ENCODE assay signal across 8 cellular contexts in the genomic region with DNA sequence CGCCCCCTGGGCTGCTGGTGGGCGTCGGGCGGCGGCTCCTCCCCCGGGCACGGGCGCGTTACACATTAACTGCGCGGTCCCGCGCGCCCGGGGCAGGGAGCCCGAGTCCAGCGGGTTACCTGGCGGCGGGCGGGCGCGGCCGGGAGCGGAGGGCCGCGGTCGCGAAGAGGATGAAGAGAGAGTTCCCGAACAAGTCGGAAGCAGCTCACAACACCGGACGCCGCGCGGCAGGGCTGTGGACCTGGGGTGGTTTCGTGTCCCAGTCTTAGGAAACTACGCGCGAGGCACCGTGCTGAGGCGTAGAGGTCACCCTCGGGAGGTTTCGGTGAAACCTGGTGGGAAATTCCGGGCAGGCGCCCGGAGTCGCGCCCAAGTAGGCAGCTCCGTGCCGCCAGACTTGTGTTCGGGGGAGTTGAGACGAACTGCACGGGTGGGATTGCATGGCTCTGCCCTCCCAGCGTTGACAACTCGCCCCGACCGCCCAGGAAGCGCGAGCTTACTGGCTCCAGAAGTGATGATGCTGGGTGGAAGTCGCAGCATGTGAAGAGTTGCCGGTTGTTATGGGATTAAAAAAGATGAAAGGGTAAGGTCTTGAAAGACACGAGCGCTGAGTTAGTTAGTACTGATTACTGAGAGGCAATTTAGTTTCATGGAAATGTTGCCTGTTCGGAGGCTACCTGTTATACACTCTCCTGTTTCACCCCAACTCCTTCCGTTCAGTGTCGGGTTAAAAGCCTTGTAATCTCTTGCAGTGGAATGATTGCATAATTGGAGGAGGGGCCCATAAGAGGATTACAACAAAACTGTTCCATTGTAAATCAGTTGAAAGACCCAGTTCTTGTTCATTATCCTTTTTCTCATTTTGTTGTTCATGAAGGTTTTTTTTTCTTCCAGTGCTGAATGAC. TPM values are rescaled to one million over a fixed set of nuclear protein-coding genes. Genes with fewer than 3 reads are reported as not detected.
DNase-seq lines count a peak whose midpoint lies in the region; ATAC-seq and TF ChIP-seq lines count a peak whose summit lies in the region.

No MANE protein-coding gene starts in this region.

- in situ Hi-C loops in SK-MEL-5 (cut with HindIII; ENCODE audit: low pct_unique_long_range_greater_than_20kb, low sequenced_read_pairs) = no loop called here

- peak overlapping the region; percentile 15 to 49 for H3K27ac ChIP-seq in ovary
- H3K27ac ChIP-seq in tibial artery = peak overlapping the region; percentile 66 to 69

- H3K4me1 ChIP-seq in ovary (ENCODE audit: insufficient read depth) (peaks cover 2% of the 10 kb centered on the region), tibial artery (peaks cover 0 to 10% (median 7%) of the 10 kb centered on the region in 4 donors)

- peak; percentile 45 for ATAC-seq in Right ventricle myocardium superior (ENCODE audit: poor library complexity)

- intact Hi-C loops in Right ventricle myocardium superior (cut with DNase I) (no loop called here), ovary (cut with DNase I) (no loop called here), tibial artery (cut with DNase I; ENCODE audit: low total_unique reads) (no loop called here)

- DNase-seq in EL (peak; percentile 47), H4 (ENCODE audit: low spot score) (peak; percentile 7), LHCN-M2 (ENCODE audit: low read depth) (peak; percentile 25), SK-MEL-5 (ENCODE audit: low read depth, low spot score) (peak; percentile 23), Right ventricle myocardium superior (peak; percentile 58), ovary (peak in 3 of 5 donors; percentile 23 to 49 (median 37)), tibial artery (peak; percentile 40 to 69)
- DNase-seq in activated naive CD4-positive, alpha-beta T cell treated with anti-CD3 and anti-CD28 coated beads, Interleukin-2, amount 50 U/mL, for 16 hours = peak; percentile 68

- H3K4me3 ChIP-seq in ovary (peak overlapping the region; percentile 81), tibial artery (peak overlapping the region; percentile 67 to 75)

- no peak for TF ChIP-seq POLR2A in ovary (IDR thresholded peaks at IDR 0.05)

- 1% methylated on average over 49 to 66 of the region's 66 CpGs for WGBS in ovary, 3 donors

- no peaks in the 10 kb centered on the region for H3K27me3 ChIP-seq in ovary
- H3K27me3 ChIP-seq in tibial artery = no peaks in the 10 kb centered on the region

- no peaks in the 10 kb centered on the region for H3K36me3 ChIP-seq in ovary
- H3K36me3 ChIP-seq in tibial artery = no peaks in the 10 kb centered on the region

- TF ChIP-seq CTCF in ovary (IDR thresholded peaks at IDR 0.05) (no peak), tibial artery (IDR thresholded peaks at IDR 0.05) (no peak)

- no peak for TF ChIP-seq EP300 in ovary (IDR thresholded peaks at IDR 0.05)

- no peaks in the 10 kb centered on the region for H3K9me3 ChIP-seq in ovary
- no peaks in the 10 kb centered on the region for H3K9me3 ChIP-seq in tibial artery

RNA-seq across cellular contexts. Expression of gene RAB3IP, which starts 0.9 kb away (rescaled TPM):
- 9.0 and 9.1 TPM in 2 replicates for total RNA-seq in H4 (2014; rRNA removed; shearing (Covaris generic))
- 8.3 and 16.5 TPM in 2 replicates for total RNA-seq in LHCN-M2 (2014; rRNA removed)
- polyA plus RNA-seq in LHCN-M2 (2012) = 4.5 TPM
- 16.5 and 18.8 TPM in 2 replicates for total RNA-seq in SK-MEL-5 (2014; rRNA removed; shearing (Covaris generic))
- 9.1 and 10.0 TPM in 2 replicates for polyA plus RNA-seq in SK-MEL-5 (2015; cell fraction: cytosol; rRNA removed)
- 7.6 and 14.2 TPM in 2 replicates for polyA plus RNA-seq in SK-MEL-5 (2015; cell fraction: nucleus; rRNA removed)
- 20.3 TPM for total RNA-seq in Right ventricle myocardium superior
- 10 to 100 TPM in 3 of 7 donors, 1 to 10 TPM in 4; 5.4 to 31.7 (median 9.6) TPM for total RNA-seq in ovary
- polyA plus RNA-seq in ovary = 1 to 10 TPM; 3.9 to 6.3 TPM

RNA-seq across cellular contexts. Expression of gene BEST3, which starts 40.4 kb away (rescaled TPM):
- not detected in 2 replicates for total RNA-seq in H4 (2014; rRNA removed; shearing (Covaris generic))
- total RNA-seq in LHCN-M2 (2014; rRNA removed) (1.0 and 2.4 TPM in 2 replicates), Right ventricle myocardium superior (0.48 TPM), ovary (not detected)
- polyA plus RNA-seq in LHCN-M2 (2012) = 0.62 TPM
- not detected in 2 replicates for total RNA-seq in SK-MEL-5 (2014; rRNA removed; shearing (Covaris generic))
- polyA plus RNA-seq in SK-MEL-5 (2015; cell fraction: cytosol; rRNA removed) = not detected in 2 replicates
- polyA plus RNA-seq in SK-MEL-5 (2015; cell fraction: nucleus; rRNA removed) = not detected in 2 replicates
- under 1 TPM in 1 of 2 donors, not detected in 1; 0.10 TPM for polyA plus RNA-seq in ovary

Comparison
In these comparisons a context has a peak if more than half of its experiments do, and no peak if none do; other contexts are left out.
1. Peak in every context shown above with its lines: DNase-seq, ATAC-seq, H3K4me3 ChIP-seq and H3K27ac ChIP-seq.
2. DNase-seq: peak in every context shown above with its lines; median percentile 68 in activated naive CD4-positive, alpha-beta T cell treated with anti-CD3 and anti-CD28 coated beads, Interleukin-2, amount 50 U/mL, for 16 hours; 58 in Right ventricle myocardium superior; 54 in tibial artery; 47 in EL; 37 in ovary; 25 in LHCN-M2; 23 in SK-MEL-5; 7 in H4.